In genomic region chr4:13903851-13904340, GRCh38 we compare ENCODE assay signal across 18 cellular contexts.
DNase-seq lines count a peak whose midpoint lies in the region; ATAC-seq, FAIRE-seq and TF ChIP-seq lines count a peak whose summit lies in the region.
"Had no signal": no experiment of that assay in that cellular context is flagged by ENCODE, and none has a peak within 500 bp of the region (broad histone marks: within the 10 kb centered on the region; RNA-seq: fewer than 3 reads in every experiment).

No MANE protein-coding gene starts in this region.

- TF ChIP-seq CTCF in A549 (IDR thresholded peaks at IDR 0.05) = no peak
- no peak for TF ChIP-seq CTCF in PC-3 (conservative IDR thresholded peaks at IDR 0.05; ENCODE audit: low read depth, low read length)
- no peak for TF ChIP-seq CTCF in chondrocyte (IDR thresholded peaks at IDR 0.05)
- no peak for TF ChIP-seq CTCF in neural crest cell (conservative IDR thresholded peaks at IDR 0.05)
- TF ChIP-seq CTCF in BE2C (IDR thresholded peaks at IDR 0.05; ENCODE audit: low read depth, low read length) = no peak

- no peaks in the 10 kb centered on the region for H3K79me2 ChIP-seq in PC-3 (ENCODE audit: low read length)

- H3K9ac ChIP-seq in PC-3 (ENCODE audit: low read length) = no peak overlapping the region

- no peak for FAIRE-seq in A549 (lab: Jason Lieb, UNC)
- FAIRE-seq: GM18507 had no signal

- H3K4me3 Mint-ChIP-seq in chondrocyte (ENCODE audit: unreplicated experiment) (no peak overlapping the region), neural crest cell (peak overlapping the region; percentile 7)
- H3K4me3 Mint-ChIP-seq: CD4-positive, alpha-beta T cell; H9 had no signal

- H4K20me1 ChIP-seq in PC-3 (ENCODE audit: low read length) = no peaks in the 10 kb centered on the region

- H3K36me3 ChIP-seq in PC-3 (ENCODE audit: low read depth, low read length) (no peaks in the 10 kb centered on the region), BE2C (no peaks in the 10 kb centered on the region)

- CTCF ChIA-PET in A549 (lab: Yijun Ruan, JAX) (no interaction called here), PC-3 (lab: Charles Lee) (no interaction called here)

- intact Hi-C loops in PC-3 (cut with micrococcal nuclease) = no loop called here
- intact Hi-C loops in left colon (cut with DNase I, micrococcal nuclease) = no loop called here

- no peak overlapping the region for H3K4me3 ChIP-seq in A549
- no peak overlapping the region for H3K4me3 ChIP-seq in PC-3 (ENCODE audit: low read length)
- H3K4me3 ChIP-seq in BE2C (ENCODE audit: low read depth, low read length) = no peak overlapping the region

- H3K27ac ChIP-seq in A549 = peak overlapping the region; percentile 74 to 97; a peak in 5 of 6 replicates
- H3K27ac ChIP-seq in PC-3 (ENCODE audit: low read length) = peak overlapping the region; percentile 99; the same call in 1 of the 2 replicates
- H3K27ac ChIP-seq: 22Rv1, HL-60 had no signal

- no peak overlapping the region for H2AFZ ChIP-seq in PC-3 (ENCODE audit: low read length)

- H3K9me3 Mint-ChIP-seq in chondrocyte (ENCODE audit: low read depth) = no peaks in the 10 kb centered on the region
- H3K9me3 Mint-ChIP-seq in neural crest cell = no peaks in the 10 kb centered on the region
- H3K9me3 Mint-ChIP-seq: CD4-positive, alpha-beta T cell; H9 had no signal

- POLR2A ChIA-PET in A549 (lab: Yijun Ruan, JAX) (no interaction called here), PC-3 (lab: Charles Lee; ENCODE audit: unreplicated experiment) (no interaction called here)

- H3K9me2 ChIP-seq in PC-3 (replicated peaks; ENCODE audit: low read length) = no peaks in the 10 kb centered on the region

- no TSS peak for BruUV-seq in PC-3 (replicated peaks; lab: Mats Ljungman, UMichigan)

- H3K4me1 Mint-ChIP-seq in chondrocyte (ENCODE audit: low read depth) = peaks cover 66% of the 10 kb centered on the region
- H3K4me1 Mint-ChIP-seq in neural crest cell = peaks cover 33% of the 10 kb centered on the region

- TF ChIP-seq EP300 in A549 (IDR thresholded peaks at IDR 0.05) = no peak

- 81% methylated on average over 6 of the region's 6 CpGs for whole genome bisulfite sequencing in A549 (ENCODE audit: missing lambda C conversion rate)

- H3K27ac Mint-ChIP-seq in chondrocyte (ENCODE audit: unreplicated experiment) = peak overlapping the region; percentile 57
- H3K27ac Mint-ChIP-seq in neural crest cell (ENCODE audit: unreplicated experiment) = peak overlapping the region; percentile 64
- H3K27ac Mint-ChIP-seq: CD4-positive, alpha-beta T cell had no signal

- H3K27me3 ChIP-seq in PC-3 (ENCODE audit: low read length) (no peaks in the 10 kb centered on the region), BE2C (no peaks in the 10 kb centered on the region)

- no peak overlapping the region for H3K4me2 ChIP-seq in A549
- H3K4me2 ChIP-seq in PC-3 (ENCODE audit: low read length) = no peak overlapping the region

- H3K36me3 Mint-ChIP-seq in chondrocyte (ENCODE audit: low read depth) = no peaks in the 10 kb centered on the region
- H3K36me3 Mint-ChIP-seq in neural crest cell (ENCODE audit: low read depth) = no peaks in the 10 kb centered on the region

- H3F3A ChIP-seq in PC-3 (ENCODE audit: low read length, unreplicated experiment) = no peaks in the 10 kb centered on the region

- H3K4me1 ChIP-seq in A549 (peaks cover 29% of the 10 kb centered on the region), PC-3 (ENCODE audit: insufficient read depth, low read length) (peaks cover 51% of the 10 kb centered on the region), BE2C (no peaks in the 10 kb centered on the region)

- H3K27me3 Mint-ChIP-seq in chondrocyte (ENCODE audit: low read depth) = no peaks in the 10 kb centered on the region
- H3K27me3 Mint-ChIP-seq in neural crest cell (ENCODE audit: low read depth) = no peaks in the 10 kb centered on the region
- H3K27me3 Mint-ChIP-seq: CD4-positive, alpha-beta T cell had no signal

- no peak for TF ChIP-seq POLR2A in A549 (IDR thresholded peaks at IDR 0.05; ENCODE audit: low read length)

- H3K9me3 ChIP-seq in A549 = peaks cover 28% of the 10 kb centered on the region
- no peaks in the 10 kb centered on the region for H3K9me3 ChIP-seq in PC-3 (ENCODE audit: low read length)
- peaks cover 2% of the 10 kb centered on the region; the same call in 1 of the 2 replicates for H3K9me3 ChIP-seq in BE2C

- TF ChIP-seq RAD21 in A549 (conservative IDR thresholded peaks at IDR 0.05 in 1 of 2, IDR thresholded peaks at IDR 0.05 in 1 of 2) = no peak

- ATAC-seq in A549 (no peak), PC-3 (no peak), left colon (no peak), GM18861 (IDR thresholded peaks at IDR 0.05; ENCODE audit: unreplicated experiment) (no peak), HG02678 (IDR thresholded peaks at IDR 0.05; ENCODE audit: unreplicated experiment) (no peak)

- no peak for DNase-seq in A549 (ENCODE audit: low read depth in 1 of 2, low spot score in 1 of 2)
- no peak for DNase-seq in PC-3
- DNase-seq in chondrocyte (ENCODE audit: low spot score) = no peak
- DNase-seq in neural crest cell (ENCODE audit: low read depth, low spot score) = no peak
- no peak for DNase-seq in left colon
- no peak for DNase-seq in BE2C
- DNase-seq: ACHN; C1 segment of cervical spinal cord; Calu3; CD4-positive, alpha-beta T cell; DMS 273 treated with DMSO at 0.1 percent for 48 hours; GOT3; H9 had no signal

TF ChIP-seq in A549, 52 proteins besides CTCF, POLR2A, EP300 and RAD21:
- TF ChIP-seq RFX5 (IDR thresholded peaks at IDR 0.05) = no peak
- TF ChIP-seq, protein P1, sequence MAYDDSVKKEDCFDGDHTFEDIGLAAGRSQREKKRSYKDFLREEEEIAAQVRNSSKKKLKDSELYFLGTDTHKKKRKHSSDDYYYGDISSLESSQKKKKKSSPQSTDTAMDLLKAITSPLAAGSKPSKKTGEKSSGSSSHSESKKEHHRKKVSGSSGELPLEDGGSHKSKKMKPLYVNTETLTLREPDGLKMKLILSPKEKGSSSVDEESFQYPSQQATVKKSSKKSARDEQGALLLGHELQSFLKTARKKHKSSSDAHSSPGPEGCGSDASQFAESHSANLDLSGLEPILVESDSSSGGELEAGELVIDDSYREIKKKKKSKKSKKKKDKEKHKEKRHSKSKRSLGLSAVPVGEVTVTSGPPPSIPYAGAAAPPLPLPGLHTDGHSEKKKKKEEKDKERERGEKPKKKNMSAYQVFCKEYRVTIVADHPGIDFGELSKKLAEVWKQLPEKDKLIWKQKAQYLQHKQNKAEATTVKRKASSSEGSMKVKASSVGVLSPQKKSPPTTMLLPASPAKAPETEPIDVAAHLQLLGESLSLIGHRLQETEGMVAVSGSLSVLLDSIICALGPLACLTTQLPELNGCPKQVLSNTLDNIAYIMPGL (CRISPR knock-in tag; IDR thresholded peaks at IDR 0.05; ENCODE audit: borderline replicate concordance) = no peak
- no peak for TF ChIP-seq MYC (IDR thresholded peaks at IDR 0.05; ENCODE audit: borderline replicate concordance, low read length)
- no peak for TF ChIP-seq RCOR1 (IDR thresholded peaks at IDR 0.05; ENCODE audit: low read depth, low read length)
- no peak for TF ChIP-seq ZSCAN20 (CRISPR knock-in tag; IDR thresholded peaks at IDR 0.05)
- no peak for TF ChIP-seq HOXA7 (CRISPR knock-in tag; IDR thresholded peaks at IDR 0.05)
- TF ChIP-seq NFE2L2 (conservative IDR thresholded peaks at IDR 0.05; ENCODE audit: low read length) = no peak
- no peak for TF ChIP-seq JUN (IDR thresholded peaks at IDR 0.05)
